ENCODE assay signal across 20 cellular contexts in genomic region chr3:107685383-107685782, GRCh38.
"Had no signal": no experiment of that assay in that cellular context is flagged by ENCODE, and none has a peak within 500 bp of the region (broad histone marks: within the 10 kb centered on the region; RNA-seq: fewer than 3 reads in every experiment).

No MANE protein-coding gene starts in this region.

- ATAC-seq: esophagus mucosa; left cardiac atrium; stimulated activated memory B cell treated with anti-CD40 and anti-IgM and Interleukin-4, amounts not matched to agents 10 μg/mL and 1 μg/mL and 100 μg/mL, for 72 hours had no signal

- H3K9me3 ChIP-seq: breast epithelium, spleen, transverse colon had no signal

- H3K27me3 Mint-ChIP-seq: activated CD4-positive, alpha-beta T cell treated with anti-CD3 and anti-CD28 coated beads, Interleukin-2, amount 10 ng/mL, durations not matched to agents 7 days and 5 days; activated naive CD8-positive, alpha-beta T cell; progenitor cell of endocrine pancreas; stimulated activated memory B cell treated with anti-CD40 and anti-IgM and Interleukin-4, amounts not matched to agents 10 μg/mL and 1 μg/mL and 100 μg/mL, for 72 hours had no signal

- H3K36me3 Mint-ChIP-seq: immature natural killer cell; natural killer cell; stimulated activated memory B cell treated with anti-CD40 and anti-IgM and Interleukin-4, amounts not matched to agents 10 μg/mL and 1 μg/mL and 100 μg/mL, for 72 hours had no signal

- DNase-seq: activated CD4-positive, CD25-positive, alpha-beta regulatory T cell; activated effector memory CD4-positive, alpha-beta T cell treated with Interleukin-2 at 50 U/mL for 16 hours; activated T-cell treated with anti-CD3 and anti-CD28 coated beads, Interleukin-2, amount 50 U/mL, for 1 hour; anterior cingulate cortex; dorsolateral prefrontal cortex; immature natural killer cell; left cardiac atrium; natural killer cell; occipital lobe; right cardiac atrium; spleen; stimulated activated CD4-positive, alpha-beta T cell treated with anti-CD3 and anti-CD28 coated beads, Interleukin-1b, Interleukin-23, amount 100 ng/mL, for 48 hours; substantia nigra; transverse colon had no signal

- H3K27ac ChIP-seq: breast epithelium, transverse colon had no signal

- H3K9me3 Mint-ChIP-seq: activated CD4-positive, alpha-beta T cell treated with anti-CD3 and anti-CD28 coated beads, Interleukin-2, amount 10 ng/mL, durations not matched to agents 7 days and 5 days; immature natural killer cell; natural killer cell; stimulated activated memory B cell treated with anti-CD40 and anti-IgM and Interleukin-4, amounts not matched to agents 10 μg/mL and 1 μg/mL and 100 μg/mL, for 72 hours had no signal

- H3K27me3 ChIP-seq: breast epithelium, dorsolateral prefrontal cortex, spleen, transverse colon had no signal

- H3K4me1 ChIP-seq: breast epithelium had no signal

- H3K36me3 ChIP-seq: breast epithelium, spleen, transverse colon had no signal

- H3K4me3 Mint-ChIP-seq: natural killer cell; stimulated activated memory B cell treated with anti-CD40 and anti-IgM and Interleukin-4, amounts not matched to agents 10 μg/mL and 1 μg/mL and 100 μg/mL, for 72 hours had no signal

- H3K4me3 ChIP-seq: breast epithelium, dorsolateral prefrontal cortex, spleen, transverse colon had no signal
